Comparison of ENCODE assay signal across 8 cellular contexts in genomic region chr19:6481541-6482342, GRCh38. TPM values are rescaled to one million over a fixed set of nuclear protein-coding genes. Genes with fewer than 3 reads are reported as not detected.
A peak's percentile ranks its signal among the peaks of the same experiment; 100 is the strongest.
DNase-seq lines count a peak whose midpoint lies in the region; ATAC-seq and TF ChIP-seq lines count a peak whose summit lies in the region.

A gene with protein sequence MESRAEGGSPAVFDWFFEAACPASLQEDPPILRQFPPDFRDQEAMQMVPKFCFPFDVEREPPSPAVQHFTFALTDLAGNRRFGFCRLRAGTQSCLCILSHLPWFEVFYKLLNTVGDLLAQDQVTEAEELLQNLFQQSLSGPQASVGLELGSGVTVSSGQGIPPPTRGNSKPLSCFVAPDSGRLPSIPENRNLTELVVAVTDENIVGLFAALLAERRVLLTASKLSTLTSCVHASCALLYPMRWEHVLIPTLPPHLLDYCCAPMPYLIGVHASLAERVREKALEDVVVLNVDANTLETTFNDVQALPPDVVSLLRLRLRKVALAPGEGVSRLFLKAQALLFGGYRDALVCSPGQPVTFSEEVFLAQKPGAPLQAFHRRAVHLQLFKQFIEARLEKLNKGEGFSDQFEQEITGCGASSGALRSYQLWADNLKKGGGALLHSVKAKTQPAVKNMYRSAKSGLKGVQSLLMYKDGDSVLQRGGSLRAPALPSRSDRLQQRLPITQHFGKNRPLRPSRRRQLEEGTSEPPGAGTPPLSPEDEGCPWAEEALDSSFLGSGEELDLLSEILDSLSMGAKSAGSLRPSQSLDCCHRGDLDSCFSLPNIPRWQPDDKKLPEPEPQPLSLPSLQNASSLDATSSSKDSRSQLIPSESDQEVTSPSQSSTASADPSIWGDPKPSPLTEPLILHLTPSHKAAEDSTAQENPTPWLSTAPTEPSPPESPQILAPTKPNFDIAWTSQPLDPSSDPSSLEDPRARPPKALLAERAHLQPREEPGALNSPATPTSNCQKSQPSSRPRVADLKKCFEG (minus strand): TSS chr19:6481787. CDS start chr19:6481695, 92 bp downstream.

- H3K27ac Mint-ChIP-seq in CD4-positive, alpha-beta T cell, result peak within 1 kb of the TSS; percentile 98
- H3K27ac Mint-ChIP-seq in activated T-helper 17 cell treated with anti-CD3 and anti-CD28 coated beads, Interleukin-2, amount 50 U/mL, for 72 hours, result peak within 1 kb of the TSS; percentile 89

- H4K20me1 ChIP-seq in GM23248 (ENCODE audit: insufficient read depth) (no peaks in the 10 kb centered on the region), PC-3 (ENCODE audit: low read length) (no peaks in the 10 kb centered on the region)

- H3K9me2 ChIP-seq in GM23248 (ENCODE audit: insufficient read depth) (no peaks in the 10 kb centered on the region), PC-3 (replicated peaks; ENCODE audit: low read length) (no peaks in the 10 kb centered on the region)

- intact Hi-C loops in CD4-positive, alpha-beta T cell (cut with DNase I, micrococcal nuclease), result loop anchor here (1.0 to 2.0 kb wide), 2 partner anchors 21 kb away; no protein-coding TSS in a partner anchor
- intact Hi-C loops in PC-3 (cut with micrococcal nuclease), result no loop called here
- intact Hi-C loops in tibial artery (cut with DNase I; ENCODE audit: low total_unique reads), result no loop called here

- 42 to 43% methylated on average over 23 of the region's 24 CpGs for WGBS in GM23248 (ENCODE audit: low coverage in 1 of 2, low lambda C conversion rate in 2 of 2, missing lambda C conversion rate in 2 of 2), 2 experiments

- no peak within 1 kb of the TSS for H3K4me2 ChIP-seq in GM23248 (ENCODE audit: unreplicated experiment)
- H3K4me2 ChIP-seq in PC-3 (ENCODE audit: low read length), result no peak within 1 kb of the TSS

- H3K9me3 ChIP-seq in CD4-positive, alpha-beta T cell (ENCODE audit: control insufficient read depth, low read length), result no peaks in the 10 kb centered on the region
- no peaks in the 10 kb centered on the region for H3K9me3 ChIP-seq in GM23248 (ENCODE audit: low read depth)
- no peaks in the 10 kb centered on the region for H3K9me3 ChIP-seq in PC-3 (ENCODE audit: low read length)
- no peaks in the 10 kb centered on the region for H3K9me3 ChIP-seq in cardiac muscle cell (ENCODE audit: low read depth)
- H3K9me3 ChIP-seq in tibial artery, result no peaks in the 10 kb centered on the region

- H3K9ac ChIP-seq in GM23248 (no peak within 1 kb of the TSS), PC-3 (ENCODE audit: low read length) (no peak within 1 kb of the TSS)

- ATAC-seq in CD4-positive, alpha-beta T cell (ENCODE audit: poor library complexity), result peak; percentile 89
- ATAC-seq in PC-3 (peak; percentile 52), GM21367 (IDR thresholded peaks at IDR 0.05; ENCODE audit: unreplicated experiment) (no peak)
- ATAC-seq in activated T-helper 17 cell treated with anti-CD3 and anti-CD28 coated beads, Interleukin-2, amount 50 U/mL, for 72 hours (replicated peaks), result peak; percentile 90

- peaks cover 46% of the 10 kb centered on the region for H3K4me1 Mint-ChIP-seq in CD4-positive, alpha-beta T cell (ENCODE audit: low read depth)
- H3K4me1 Mint-ChIP-seq in activated T-helper 17 cell treated with anti-CD3 and anti-CD28 coated beads, Interleukin-2, amount 50 U/mL, for 72 hours, result peaks cover 17% of the 10 kb centered on the region

- CTCF ChIA-PET in CD4-positive, alpha-beta T cell (lab: Charles Lee), result interaction anchor here (0.8 to 2.3 kb wide), 3 partner anchors 23 to 382 kb away, joined by 3 to 5 read pairs (median 4); no protein-coding TSS in a partner anchor
- CTCF ChIA-PET in PC-3 (lab: Charles Lee), result no interaction called here

- H3K27ac ChIP-seq in CD4-positive, alpha-beta T cell (ENCODE audit: low read depth, low read length), result peak within 1 kb of the TSS; percentile 87
- H3K27ac ChIP-seq in GM23248 (no peak within 1 kb of the TSS), PC-3 (ENCODE audit: low read length) (no peak within 1 kb of the TSS), cardiac muscle cell (no peak within 1 kb of the TSS), tibial artery (no peak within 1 kb of the TSS)

- H3F3A ChIP-seq in GM23248 (ENCODE audit: insufficient read depth), result no peaks in the 10 kb centered on the region
- no peaks in the 10 kb centered on the region for H3F3A ChIP-seq in PC-3 (ENCODE audit: low read length, unreplicated experiment)

- POLR2A ChIA-PET in CD4-positive, alpha-beta T cell (lab: Charles Lee), result interaction anchor here (0.8 to 2.0 kb wide), 19 partner anchors 10 to 1148 kb away, joined by 3 to 22 read pairs (median 5); partner anchors contain the start of genes ALKBH7, CLPP, CRB3 and KHSRP
- POLR2A ChIA-PET in PC-3 (lab: Charles Lee; ENCODE audit: unreplicated experiment), result interaction anchor here (0.6 kb wide), 1 partner anchor 121 kb away, joined by 24 read pairs; no protein-coding TSS in a partner anchor

- no peaks in the 10 kb centered on the region for H3K27me3 ChIP-seq in CD4-positive, alpha-beta T cell (ENCODE audit: control insufficient read depth, insufficient read depth, low read length)
- H3K27me3 ChIP-seq in GM23248 (replicated peaks; ENCODE audit: insufficient read depth), result no peaks in the 10 kb centered on the region
- H3K27me3 ChIP-seq in PC-3 (ENCODE audit: low read length), result no peaks in the 10 kb centered on the region
- no peaks in the 10 kb centered on the region for H3K27me3 ChIP-seq in cardiac muscle cell
- H3K27me3 ChIP-seq in tibial artery, result peaks cover 0 to 56% of the 10 kb centered on the region in 2 donors

- H3K4me3 ChIP-seq in GM23248 (no peak within 1 kb of the TSS), PC-3 (ENCODE audit: low read length) (no peak within 1 kb of the TSS), cardiac muscle cell (no peak within 1 kb of the TSS), tibial artery (peak within 1 kb of the TSS in 1 of 2 donors; percentile 22)

- H3K79me2 ChIP-seq in GM23248 (ENCODE audit: insufficient read depth), result no peaks in the 10 kb centered on the region
- no peaks in the 10 kb centered on the region for H3K79me2 ChIP-seq in PC-3 (ENCODE audit: low read length)

- H3K36me3 ChIP-seq in GM23248 (ENCODE audit: low read depth) (no peaks in the 10 kb centered on the region), PC-3 (ENCODE audit: low read depth, low read length) (no peaks in the 10 kb centered on the region), cardiac muscle cell (no peaks in the 10 kb centered on the region), tibial artery (no peaks in the 10 kb centered on the region)

- DNase-seq in CD4-positive, alpha-beta T cell, result peak; percentile 49 to 71 (median 60)
- DNase-seq in GM23248 (peak; percentile 48), PC-3 (peak; percentile 35), cardiac muscle cell (ENCODE audit: low read depth in 1 of 2, low spot score in 1 of 2) (peak; percentile 23 to 54), tibial artery (no peak)
- peak; percentile 43 to 47 for DNase-seq in stimulated activated CD4-positive, alpha-beta T cell treated with anti-CD3 and anti-CD28 coated beads, Interleukin-15, amount 100 ng/mL, for 1 hour (ENCODE audit: low read depth in 1 of 2, low spot score in 1 of 2)

- H2AFZ ChIP-seq in GM23248 (no peak within 1 kb of the TSS), PC-3 (ENCODE audit: low read length) (no peak within 1 kb of the TSS)

- TF ChIP-seq CTCF in CD4-positive, alpha-beta T cell (IDR thresholded peaks at IDR 0.05), result no peak
- TF ChIP-seq CTCF in PC-3 (conservative IDR thresholded peaks at IDR 0.05; ENCODE audit: low read depth, low read length) (peak; percentile 71), cardiac muscle cell (IDR thresholded peaks at IDR 0.05; ENCODE audit: low read depth, low read length) (peak; percentile 62), tibial artery (IDR thresholded peaks at IDR 0.05) (peak in 1 of 2 experiments; percentile 25)

- H3K4me3 Mint-ChIP-seq in CD4-positive, alpha-beta T cell, result peak within 1 kb of the TSS; percentile 89
- peak within 1 kb of the TSS; percentile 80 for H3K4me3 Mint-ChIP-seq in activated T-helper 17 cell treated with anti-CD3 and anti-CD28 coated beads, Interleukin-2, amount 50 U/mL, for 72 hours

- H3K4me1 ChIP-seq in GM23248 (ENCODE audit: insufficient read depth) (no peaks in the 10 kb centered on the region), PC-3 (ENCODE audit: insufficient read depth, low read length) (no peaks in the 10 kb centered on the region), cardiac muscle cell (ENCODE audit: low read depth) (no peaks in the 10 kb centered on the region), tibial artery (peaks cover 0 to 3% (median under 1%) of the 10 kb centered on the region in 4 donors)

- BruUV-seq in PC-3 (replicated peaks; lab: Mats Ljungman, UMichigan), result no TSS peak

- H3K27me3 Mint-ChIP-seq in CD4-positive, alpha-beta T cell, result no peaks in the 10 kb centered on the region
- no peaks in the 10 kb centered on the region for H3K27me3 Mint-ChIP-seq in activated T-helper 17 cell treated with anti-CD3 and anti-CD28 coated beads, Interleukin-2, amount 50 U/mL, for 72 hours

- peaks cover 21% of the 10 kb centered on the region for H3K36me3 Mint-ChIP-seq in CD4-positive, alpha-beta T cell (ENCODE audit: low read depth)
- H3K36me3 Mint-ChIP-seq in activated T-helper 17 cell treated with anti-CD3 and anti-CD28 coated beads, Interleukin-2, amount 50 U/mL, for 72 hours (ENCODE audit: low read depth), result peaks cover 8% of the 10 kb centered on the region

- in situ Hi-C loops in GM23248 (cut with MboI), result no loop called here

- H3K9me3 Mint-ChIP-seq in CD4-positive, alpha-beta T cell, result no peaks in the 10 kb centered on the region
- no peaks in the 10 kb centered on the region for H3K9me3 Mint-ChIP-seq in activated T-helper 17 cell treated with anti-CD3 and anti-CD28 coated beads, Interleukin-2, amount 50 U/mL, for 72 hours

RNA-seq across cellular contexts. Expression of the gene that starts here (rescaled TPM):
- 100 to 1,000 TPM; 111 to 118 TPM for total RNA-seq in CD4-positive, alpha-beta T cell
- total RNA-seq in GM23248 (2014; rRNA removed; shearing (Covaris generic)), result not detected in 2 replicates
- polyA plus RNA-seq in GM23248 (2016; fragmentation: Nextera tagmentation; extraction: Ambion mirVana) (not detected in 2 replicates), cardiac muscle cell (1.8 and 10.4 TPM in 2 replicates)
- total RNA-seq in PC-3 (2014; rRNA removed) (not detected in 2 replicates), cardiac muscle cell (0.18 and 4.9 TPM in 2 replicates)
- 10 to 100 TPM; 64.3 to 73.2 TPM for total RNA-seq in activated T-helper 17 cell treated with anti-CD3 and anti-CD28 coated beads, Interleukin-2, amount 50 U/mL, for 72 hours

Comparison
In these comparisons a context has a peak if more than half of its experiments do, and no peak if none do; other contexts are left out.
1. RNA of the gene that starts here (total RNA-seq): 111 to 118 TPM in CD4-positive, alpha-beta T cell and 64.3 to 73.2 TPM in activated T-helper 17 cell treated with anti-CD3 and anti-CD28 coated beads, Interleukin-2, amount 50 U/mL, for 72 hours; 0.18 to 4.9 TPM in cardiac muscle cell, not detected in GM23248 and not detected in PC-3; every median in the first group is over 10 times any median in the second.
2. Peak in DNase-seq in GM23248; RNA of the gene not detected or under 1 TPM.
3. Peak in DNase-seq and ATAC-seq in PC-3; RNA of the gene not detected or under 1 TPM.
4. DNase-seq: peak in CD4-positive, alpha-beta T cell (10 of 10), cardiac muscle cell (2 of 2) and stimulated activated CD4-positive, alpha-beta T cell treated with anti-CD3 and anti-CD28 coated beads, Interleukin-15, amount 100 ng/mL, for 1 hour (2 of 2); none in tibial artery (0 of 2).
5. intact Hi-C loops: an anchor here in CD4-positive, alpha-beta T cell (1.0 to 2.0 kb wide); none called in PC-3 and tibial artery.